ENCODE assay signal across 8 cellular contexts in the genomic region with DNA sequence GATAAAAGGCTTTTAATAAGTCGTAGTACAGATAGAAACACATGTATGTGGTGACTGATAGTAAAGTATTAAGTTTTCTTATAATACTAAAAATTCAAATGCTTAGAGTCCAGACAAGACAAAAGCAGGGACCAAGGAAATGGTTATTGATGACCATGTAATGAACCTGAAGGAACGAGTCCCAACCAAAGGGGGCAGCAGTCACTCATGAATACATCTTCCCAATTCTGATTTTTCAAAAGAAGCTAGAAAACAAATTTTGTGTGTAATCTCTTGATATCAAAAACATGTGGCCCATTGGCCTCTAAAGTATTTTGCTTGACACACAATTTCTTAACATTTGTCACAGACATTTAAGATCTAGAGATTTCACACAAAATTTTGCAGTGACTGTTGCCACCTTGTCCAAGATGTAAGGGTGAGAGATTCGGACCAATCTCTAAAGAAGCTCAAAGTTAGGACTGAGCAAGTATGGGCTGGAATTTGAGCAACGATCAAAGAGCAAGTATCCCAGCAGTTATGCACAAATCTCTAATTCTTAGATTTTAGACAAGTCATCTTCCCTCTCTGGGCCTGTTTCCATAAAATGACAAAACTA.
DNase-seq lines count a peak whose midpoint lies in the region; ATAC-seq, FAIRE-seq and TF ChIP-seq lines count a peak whose summit lies in the region.

No MANE protein-coding gene starts in this region.

- no peak overlapping the region for H3K4me3 ChIP-seq in bronchial epithelial cell (ENCODE audit: low read depth, low read length)
- H3K4me3 ChIP-seq in mesenchymal stem cell (ENCODE audit: insufficient read depth in 1 of 2, low read depth in 1 of 2, low read length in 2 of 2), result no peak overlapping the region

- H3K23ac ChIP-seq in mesenchymal stem cell (ENCODE audit: low read length in 2 of 2), result no peak overlapping the region

- no peaks in the 10 kb centered on the region for H3K4me1 ChIP-seq in mesenchymal stem cell (ENCODE audit: control insufficient read depth, insufficient read depth, low read depth, low read length)

- H3K14ac ChIP-seq in mesenchymal stem cell (ENCODE audit: low read length in 2 of 2), result no peak overlapping the region

- peak; percentile 56 for TF ChIP-seq CTCF in bronchial epithelial cell (IDR thresholded peaks at IDR 0.05; ENCODE audit: insufficient read depth, low read length, severe bottlenecking)

- H2BK5ac ChIP-seq in mesenchymal stem cell (ENCODE audit: low read depth, low read length, poor library complexity, severe bottlenecking), result no peak overlapping the region

- no peak overlapping the region for H2BK15ac ChIP-seq in mesenchymal stem cell (ENCODE audit: low read depth, poor library complexity, severe bottlenecking)

- H3K4ac ChIP-seq in mesenchymal stem cell (ENCODE audit: low read depth in 1 of 2, low read length in 2 of 2), result no peak overlapping the region

- H3K9me3 ChIP-seq in mesenchymal stem cell (ENCODE audit: control insufficient read depth, low read length), result no peaks in the 10 kb centered on the region

- WGBS in mesenchymal stem cell, result 90% methylated on average over 1 of the region's 4 CpGs

- H3K18ac ChIP-seq in mesenchymal stem cell (ENCODE audit: low read depth in 1 of 2, low read length in 2 of 2), result no peak overlapping the region

- H3K4me2 ChIP-seq in mesenchymal stem cell (ENCODE audit: low read length, poor library complexity, severe bottlenecking), result no peak overlapping the region

- no peak overlapping the region for H2BK12ac ChIP-seq in mesenchymal stem cell (ENCODE audit: low read length in 2 of 2)

- no peak overlapping the region for H3K27ac ChIP-seq in mesenchymal stem cell (ENCODE audit: low read length, poor library complexity, severe bottlenecking)

- H4K8ac ChIP-seq in mesenchymal stem cell (ENCODE audit: low read length), result no peak overlapping the region

- FAIRE-seq in bronchial epithelial cell (lab: Jason Lieb, UNC), result no peak

- H4K91ac ChIP-seq in mesenchymal stem cell (ENCODE audit: low read length), result no peak overlapping the region

- peaks cover 16% of the 10 kb centered on the region for H3K79me1 ChIP-seq in mesenchymal stem cell (replicated peaks; ENCODE audit: low read length, poor library complexity, severe bottlenecking)

- no peaks in the 10 kb centered on the region for H3K36me3 ChIP-seq in bronchial epithelial cell (ENCODE audit: control insufficient read depth, insufficient read depth, low read length)
- H3K36me3 ChIP-seq in mesenchymal stem cell (ENCODE audit: control insufficient read depth in 1 of 2, insufficient read depth in 2 of 2, low read depth in 1 of 2, low read length in 2 of 2), result no peaks in the 10 kb centered on the region

- H2AK5ac ChIP-seq in mesenchymal stem cell (ENCODE audit: low read length, severe bottlenecking), result no peak overlapping the region

- no peak overlapping the region for H2BK120ac ChIP-seq in mesenchymal stem cell (ENCODE audit: low read depth, low read length)

- peak overlapping the region; percentile 12 for H3K9ac ChIP-seq in mesenchymal stem cell (ENCODE audit: low read length)

- DNase-seq in A172 (ENCODE audit: low spot score), result peak; percentile 23
- peak; percentile 17 for DNase-seq in ELF-1 (ENCODE audit: low read depth, low spot score)
- peak; percentile 86 for DNase-seq in OCI-M1 (lab: John Stamatoyannopoulos, UW)
- peak; percentile 42 for DNase-seq in bronchial epithelial cell (ENCODE audit: low read depth)
- peak; percentile 48 for DNase-seq in mesenchymal stem cell
- no peak for DNase-seq in 8988T
- DNase-seq in effector CD8-positive, alpha-beta T cell (lab: John Stamatoyannopoulos, UW), result no peak

- ATAC-seq in HG02884 (IDR thresholded peaks at IDR 0.05; ENCODE audit: unreplicated experiment), result peak; percentile 65

- H3K27me3 ChIP-seq in bronchial epithelial cell (ENCODE audit: control insufficient read depth, insufficient read depth, low read length) (no peaks in the 10 kb centered on the region), mesenchymal stem cell (ENCODE audit: control insufficient read depth in 1 of 2, insufficient read depth in 1 of 2, low read length in 2 of 2) (no peaks in the 10 kb centered on the region)

- H2AFZ ChIP-seq in mesenchymal stem cell (ENCODE audit: low read depth, low read length), result no peak overlapping the region

Comparison
In these comparisons a context has a peak if more than half of its experiments do, and no peak if none do; other contexts are left out.
1. DNase-seq: peak in A172 (single experiment), ELF-1 (single experiment), OCI-M1 (single experiment), bronchial epithelial cell (single experiment) and mesenchymal stem cell (single experiment); none in 8988T (single experiment) and effector CD8-positive, alpha-beta T cell (single experiment).